Comparison of ENCODE assay signal across 22 cellular contexts in the genomic region with DNA sequence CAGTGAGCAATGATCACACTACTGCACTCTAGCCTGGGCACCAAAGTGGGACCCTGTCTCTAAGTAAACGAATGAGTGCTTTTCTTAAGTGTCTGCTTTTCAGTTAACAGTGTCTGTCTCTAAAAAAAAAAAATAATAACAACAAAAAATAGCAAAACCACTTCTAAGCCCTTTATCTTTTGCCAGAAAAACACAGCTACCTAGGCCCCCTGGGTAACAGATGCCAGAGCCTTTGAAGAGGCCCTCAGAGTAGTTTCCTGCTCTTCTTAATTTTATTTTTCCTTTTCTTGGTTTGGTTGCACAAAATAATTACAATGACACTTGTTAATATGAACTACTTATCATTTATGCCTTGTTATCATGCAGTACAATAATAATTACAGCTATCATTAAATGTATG.
"Had no signal": no experiment of that assay in that cellular context is flagged by ENCODE, and none has a peak within 500 bp of the region (broad histone marks: within the 10 kb centered on the region; RNA-seq: fewer than 3 reads in every experiment).

No MANE protein-coding gene starts in this region.

- H3K4me3 ChIP-seq: ascending aorta, cardiac muscle cell, coronary artery, dorsolateral prefrontal cortex, left lung, lower lobe of right lung, right atrium auricular region, smooth muscle cell, testis, transverse colon had no signal

- H3K9me3 ChIP-seq: ascending aorta, left lung, lower lobe of right lung, right atrium auricular region, testis, transverse colon had no signal

- H3K27me3 Mint-ChIP-seq: activated CD4-positive, alpha-beta T cell treated with anti-CD3 and anti-CD28 coated beads, Interleukin-2, amount 10 ng/mL, durations not matched to agents 24 days and 14 days; brain; natural killer cell treated with Interleukin-12 subunit alpha and Interleukin-12 subunit beta and Interleukin-15 and Interleukin-18, amount 100 ng/mL, for 72 hours; T-helper 17 cell had no signal

- DNase-seq: activated CD4-positive, alpha-beta T cell treated with anti-CD3 and anti-CD28 coated beads, Interleukin-2, amount 10 ng/mL, durations not matched to agents 24 days and 14 days; activated CD4-positive, CD25-positive, alpha-beta regulatory T cell treated with anti-CD3 and anti-CD28 coated beads, Interleukin-2, amount 50 U/mL, for 72 hours; activated effector memory CD4-positive, alpha-beta T cell treated with Interleukin-2 at 50 U/mL for 16 hours; activated naive CD4-positive, alpha-beta T cell treated with anti-CD3 and anti-CD28 coated beads, Interleukin-2, amount 50 U/mL, for 16 hours; dorsolateral prefrontal cortex; effector memory CD4-positive, alpha-beta T cell; kidney glomerular epithelial cell; left lung; lower lobe of right lung; mesenchymal stem cell; stimulated activated CD4-positive, alpha-beta T cell treated with anti-CD3 and anti-CD28 coated beads, Interleukin-1b, Interleukin-23, amount 100 ng/mL, for 48 hours; T-helper 17 cell; T1000; testis; transverse colon had no signal

- H3K4me1 Mint-ChIP-seq: brain had no signal

- H3K27ac ChIP-seq: ascending aorta, cardiac muscle cell, coronary artery, dorsolateral prefrontal cortex, left lung, lower lobe of right lung, right atrium auricular region, testis, transverse colon had no signal

- H3K4me3 Mint-ChIP-seq: activated CD4-positive, alpha-beta T cell treated with anti-CD3 and anti-CD28 coated beads, Interleukin-2, amount 10 ng/mL, durations not matched to agents 24 days and 14 days; brain; natural killer cell treated with Interleukin-12 subunit alpha and Interleukin-12 subunit beta and Interleukin-15 and Interleukin-18, amount 100 ng/mL, for 72 hours; T-helper 17 cell had no signal

- H3K36me3 Mint-ChIP-seq: brain; natural killer cell treated with Interleukin-12 subunit alpha and Interleukin-12 subunit beta and Interleukin-15 and Interleukin-18, amount 100 ng/mL, for 72 hours had no signal

- H3K9me3 Mint-ChIP-seq: activated CD4-positive, alpha-beta T cell treated with anti-CD3 and anti-CD28 coated beads, Interleukin-2, amount 10 ng/mL, durations not matched to agents 24 days and 14 days; brain; natural killer cell treated with Interleukin-12 subunit alpha and Interleukin-12 subunit beta and Interleukin-15 and Interleukin-18, amount 100 ng/mL, for 72 hours had no signal

- H3K4me2 ChIP-seq: smooth muscle cell had no signal

- ATAC-seq: left lung; lower lobe of right lung; natural killer cell treated with Interleukin-12 subunit alpha and Interleukin-12 subunit beta and Interleukin-15 and Interleukin-18, amount 100 ng/mL, for 72 hours; T-helper 17 cell had no signal

- H3K27ac Mint-ChIP-seq: activated CD4-positive, alpha-beta T cell treated with anti-CD3 and anti-CD28 coated beads, Interleukin-2, amount 10 ng/mL, durations not matched to agents 24 days and 14 days; brain; natural killer cell treated with Interleukin-12 subunit alpha and Interleukin-12 subunit beta and Interleukin-15 and Interleukin-18, amount 100 ng/mL, for 72 hours; T-helper 17 cell had no signal

- H3K4me1 ChIP-seq: ascending aorta, left lung, lower lobe of right lung, right atrium auricular region, testis, transverse colon had no signal

- H3K27me3 ChIP-seq: ascending aorta, cardiac muscle cell, dorsolateral prefrontal cortex, left lung, right atrium auricular region, testis, transverse colon had no signal

- H3K36me3 ChIP-seq: ascending aorta, cardiac muscle cell, left lung, lower lobe of right lung, right atrium auricular region, transverse colon had no signal
